ENCODE assay signal across 1 cellular context in genomic region chr10:75640381-75640780, GRCh38.
A peak's percentile ranks its signal among the peaks of the same experiment; 100 is the strongest.
TF ChIP-seq lines count a peak whose summit lies in the region.

No MANE protein-coding gene starts in this region.

TF ChIP-seq in SK-N-SH treated with all-trans-retinoic acid at 6 μM for 48 hours, 23 proteins besides CTCF, POLR2A, EP300 and RAD21 (continued from another document):
- TF ChIP-seq PPARA (CRISPR knock-in tag; IDR thresholded peaks at IDR 0.05; ENCODE audit: borderline replicate concordance): no peak
- TF ChIP-seq, protein P1, sequence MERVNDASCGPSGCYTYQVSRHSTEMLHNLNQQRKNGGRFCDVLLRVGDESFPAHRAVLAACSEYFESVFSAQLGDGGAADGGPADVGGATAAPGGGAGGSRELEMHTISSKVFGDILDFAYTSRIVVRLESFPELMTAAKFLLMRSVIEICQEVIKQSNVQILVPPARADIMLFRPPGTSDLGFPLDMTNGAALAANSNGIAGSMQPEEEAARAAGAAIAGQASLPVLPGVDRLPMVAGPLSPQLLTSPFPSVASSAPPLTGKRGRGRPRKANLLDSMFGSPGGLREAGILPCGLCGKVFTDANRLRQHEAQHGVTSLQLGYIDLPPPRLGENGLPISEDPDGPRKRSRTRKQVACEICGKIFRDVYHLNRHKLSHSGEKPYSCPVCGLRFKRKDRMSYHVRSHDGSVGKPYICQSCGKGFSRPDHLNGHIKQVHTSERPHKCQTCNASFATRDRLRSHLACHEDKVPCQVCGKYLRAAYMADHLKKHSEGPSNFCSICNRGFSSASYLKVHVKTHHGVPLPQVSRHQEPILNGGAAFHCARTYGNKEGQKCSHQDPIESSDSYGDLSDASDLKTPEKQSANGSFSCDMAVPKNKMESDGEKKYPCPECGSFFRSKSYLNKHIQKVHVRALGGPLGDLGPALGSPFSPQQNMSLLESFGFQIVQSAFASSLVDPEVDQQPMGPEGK (CRISPR knock-in tag; IDR thresholded peaks at IDR 0.05; ENCODE audit: borderline replicate concordance): peak; percentile 74; the same call in 1 of the 2 replicates
- no peak for TF ChIP-seq ARNTL (CRISPR knock-in tag; IDR thresholded peaks at IDR 0.05; ENCODE audit: borderline replicate concordance, low read depth)
- no peak for TF ChIP-seq ZFP3 (CRISPR knock-in tag; IDR thresholded peaks at IDR 0.05)
TF ChIP-seq in SK-N-SH treated with all-trans-retinoic acid at 6 μM for 48 hours: peak in this region for 3.
